ENCODE assay signal across 11 cellular contexts in genomic region chr20:37407573-37408002, GRCh38.
DNase-seq lines count a peak whose midpoint lies in the region; ATAC-seq and TF ChIP-seq lines count a peak whose summit lies in the region.
"Had no signal": no experiment of that assay in that cellular context is flagged by ENCODE, and none has a peak within 500 bp of the region (broad histone marks: within the 10 kb centered on the region; RNA-seq: fewer than 3 reads in every experiment).

No MANE protein-coding gene starts in this region.

- peaks cover 0 to 25% of the 10 kb centered on the region in 2 donors for H3K4me1 ChIP-seq in right atrium auricular region
- H3K4me1 ChIP-seq in right cardiac atrium (ENCODE audit: control insufficient read depth, insufficient read depth, low read length), result peaks cover 5% of the 10 kb centered on the region
- peaks cover 0 to 12% of the 10 kb centered on the region in 2 donors for H3K4me1 ChIP-seq in ascending aorta

- H3K27ac ChIP-seq in right atrium auricular region, result no peak overlapping the region
- no peak overlapping the region for H3K27ac ChIP-seq in right cardiac atrium (ENCODE audit: low read length)
- no peak overlapping the region for H3K27ac ChIP-seq in ascending aorta

- H3K9me3 ChIP-seq in right atrium auricular region (no peaks in the 10 kb centered on the region), right cardiac atrium (ENCODE audit: control insufficient read depth, low read length) (no peaks in the 10 kb centered on the region), ascending aorta (no peaks in the 10 kb centered on the region)
- H3K9me3 ChIP-seq: MG63 had no signal

- peak overlapping the region; percentile 13 for H3K4me3 Mint-ChIP-seq in activated T-helper 2 cell treated with anti-CD3 and anti-CD28 coated beads, Interferon-gamma antibody, Interleukin-2, Interleukin-4, amounts not matched to agents 10 μg/mL and 5 μg/mL and 100 μg/mL, durations not matched to agents 14 hours and 24 hours and 36 hours (ENCODE audit: low read depth)
- H3K4me3 Mint-ChIP-seq in type B pancreatic cell, result peak overlapping the region; percentile 71

- H3K4me1 Mint-ChIP-seq in activated T-helper 2 cell treated with anti-CD3 and anti-CD28 coated beads, Interferon-gamma antibody, Interleukin-2, Interleukin-4, amounts not matched to agents 10 μg/mL and 5 μg/mL and 100 μg/mL, durations not matched to agents 14 hours and 24 hours and 36 hours (ENCODE audit: low read depth), result peaks cover 7% of the 10 kb centered on the region
- H3K4me1 Mint-ChIP-seq in type B pancreatic cell (ENCODE audit: unreplicated experiment), result peaks cover 44% of the 10 kb centered on the region

- ATAC-seq in Right ventricle myocardium inferior, result peak; percentile 62
- ATAC-seq in right cardiac atrium, result peak; percentile 14 to 43
- ATAC-seq in HG02623 (IDR thresholded peaks at IDR 0.05; ENCODE audit: unreplicated experiment), result no peak

- no peak for TF ChIP-seq CTCF in right atrium auricular region (IDR thresholded peaks at IDR 0.05)
- TF ChIP-seq CTCF in type B pancreatic cell (conservative IDR thresholded peaks at IDR 0.05), result no peak
- no peak for TF ChIP-seq CTCF in ascending aorta (IDR thresholded peaks at IDR 0.05)

- H3K9me3 Mint-ChIP-seq in activated T-helper 2 cell treated with anti-CD3 and anti-CD28 coated beads, Interferon-gamma antibody, Interleukin-2, Interleukin-4, amounts not matched to agents 10 μg/mL and 5 μg/mL and 100 μg/mL, durations not matched to agents 14 hours and 24 hours and 36 hours, result no peaks in the 10 kb centered on the region
- H3K9me3 Mint-ChIP-seq in type B pancreatic cell, result no peaks in the 10 kb centered on the region

- H3K27ac Mint-ChIP-seq in activated T-helper 2 cell treated with anti-CD3 and anti-CD28 coated beads, Interferon-gamma antibody, Interleukin-2, Interleukin-4, amounts not matched to agents 10 μg/mL and 5 μg/mL and 100 μg/mL, durations not matched to agents 14 hours and 24 hours and 36 hours, result no peak overlapping the region
- H3K27ac Mint-ChIP-seq in type B pancreatic cell, result peak overlapping the region; percentile 64

- H3K4me3 ChIP-seq in right atrium auricular region (no peak overlapping the region), right cardiac atrium (ENCODE audit: low read length) (no peak overlapping the region), ascending aorta (no peak overlapping the region)
- H3K4me3 ChIP-seq: GM12878 had no signal

- WGBS in right cardiac atrium, result 35% methylated on average over 14 of the region's 14 CpGs

- intact Hi-C loops in Right ventricle myocardium inferior (cut with DNase I), result no loop called here
- intact Hi-C loops in activated T-helper 2 cell treated with anti-CD3 and anti-CD28 coated beads, Interferon-gamma antibody, Interleukin-2, Interleukin-4, amounts not matched to agents 10 μg/mL and 5 μg/mL and 100 μg/mL, durations not matched to agents 14 hours and 24 hours and 36 hours (cut with micrococcal nuclease), result no loop called here
- intact Hi-C loops in right cardiac atrium (cut with DNase I), result no loop called here
- intact Hi-C loops in ascending aorta (cut with DNase I), result no loop called here

- peaks cover 1% of the 10 kb centered on the region for H3K36me3 ChIP-seq in right atrium auricular region
- peaks cover 13 to 15% of the 10 kb centered on the region in 2 donors for H3K36me3 ChIP-seq in ascending aorta

- H3K27me3 ChIP-seq in right atrium auricular region, result no peaks in the 10 kb centered on the region
- no peaks in the 10 kb centered on the region for H3K27me3 ChIP-seq in right cardiac atrium (ENCODE audit: control insufficient read depth, insufficient read depth)
- no peaks in the 10 kb centered on the region for H3K27me3 ChIP-seq in ascending aorta
- H3K27me3 ChIP-seq: MG63 had no signal

- H3K27me3 Mint-ChIP-seq in activated T-helper 2 cell treated with anti-CD3 and anti-CD28 coated beads, Interferon-gamma antibody, Interleukin-2, Interleukin-4, amounts not matched to agents 10 μg/mL and 5 μg/mL and 100 μg/mL, durations not matched to agents 14 hours and 24 hours and 36 hours (ENCODE audit: low read depth), result peaks cover 23% of the 10 kb centered on the region
- H3K27me3 Mint-ChIP-seq in type B pancreatic cell, result peaks cover 17% of the 10 kb centered on the region

- DNase-seq in Right ventricle myocardium inferior (ENCODE audit: missing footprints), result no peak
- DNase-seq in right atrium auricular region (ENCODE audit: low spot score), result no peak
- DNase-seq in activated T-helper 2 cell treated with anti-CD3 and anti-CD28 coated beads, Interferon-gamma antibody, Interleukin-2, Interleukin-4, amounts not matched to agents 10 μg/mL and 5 μg/mL and 100 μg/mL, durations not matched to agents 14 hours and 24 hours and 36 hours (ENCODE audit: low spot score), result no peak
- DNase-seq in right cardiac atrium, result peak; percentile 56 to 75 (median 70)
- DNase-seq in type B pancreatic cell (ENCODE audit: extremely low spot score, unreplicated experiment), result no peak
- no peak for DNase-seq in ascending aorta (ENCODE audit: low spot score in 2 of 2)
- no peak for DNase-seq in AG20443 (ENCODE audit: low spot score)
- DNase-seq: activated naive CD4-positive, alpha-beta T cell had no signal

- no peaks in the 10 kb centered on the region for H3K36me3 Mint-ChIP-seq in activated T-helper 2 cell treated with anti-CD3 and anti-CD28 coated beads, Interferon-gamma antibody, Interleukin-2, Interleukin-4, amounts not matched to agents 10 μg/mL and 5 μg/mL and 100 μg/mL, durations not matched to agents 14 hours and 24 hours and 36 hours (ENCODE audit: low read depth)
- H3K36me3 Mint-ChIP-seq in type B pancreatic cell, result no peaks in the 10 kb centered on the region

Comparison
In these comparisons a context has a peak if more than half of its experiments do, and no peak if none do; other contexts are left out.
1. DNase-seq: peak in right cardiac atrium (3 of 3); none in Right ventricle myocardium inferior (single experiment), right atrium auricular region (single experiment), activated T-helper 2 cell treated with anti-CD3 and anti-CD28 coated beads, Interferon-gamma antibody, Interleukin-2, Interleukin-4, amounts not matched to agents 10 μg/mL and 5 μg/mL and 100 μg/mL, durations not matched to agents 14 hours and 24 hours and 36 hours (single experiment), type B pancreatic cell (single experiment), ascending aorta (0 of 2) and AG20443 (single experiment).